In the genomic region with DNA sequence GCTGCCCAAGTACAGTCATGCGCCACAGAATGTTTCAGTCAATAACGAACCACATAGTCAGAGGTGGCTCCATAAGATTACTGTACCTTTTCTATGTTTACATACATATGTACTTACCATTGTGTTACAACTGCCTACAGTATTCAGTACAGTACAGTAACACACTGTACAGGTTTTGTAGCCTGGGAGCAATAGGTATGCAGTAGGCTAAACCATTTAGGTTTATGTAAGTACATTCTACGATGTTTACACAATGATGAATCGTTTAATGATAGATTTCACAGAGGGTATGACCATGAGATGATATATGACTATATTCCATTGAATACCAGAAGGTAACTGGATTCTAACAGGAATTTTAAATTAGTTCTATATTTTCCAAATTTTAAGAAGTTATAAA, we compare ENCODE assay signal across 23 cellular contexts.
"Had no signal": no experiment of that assay in that cellular context is flagged by ENCODE, and none has a peak within 500 bp of the region (broad histone marks: within the 10 kb centered on the region; RNA-seq: fewer than 3 reads in every experiment).

No MANE protein-coding gene starts in this region.

- H3K27ac ChIP-seq: colonic mucosa, heart left ventricle, left ventricle myocardium inferior, neutrophil, right lobe of liver, testis, transverse colon, VCaP had no signal

- DNase-seq: activated CD4-positive, alpha-beta T cell treated with anti-CD3 and anti-CD28 coated beads for 48 hours; activated CD4-positive, alpha-beta T cell treated with anti-CD3 and anti-CD28 coated beads, Interleukin-2, amount 50 U/mL, for 48 hours; activated CD8-positive, alpha-beta memory T cell treated with anti-CD3 and anti-CD28 coated beads for 24 hours; activated gamma-delta T cell; activated naive CD4-positive, alpha-beta T cell treated with anti-CD3 and anti-CD28 coated beads, Interleukin-2, amount 10 ng/mL, durations not matched to agents 7 days and 5 days; amygdala; colonic mucosa; effector CD8-positive, alpha-beta T cell; foreskin fibroblast; heart left ventricle; kidney glomerular epithelial cell; left ventricle myocardium inferior; naive B cell; nephron progenitor cell; right lobe of liver; stimulated activated CD4-positive, alpha-beta T cell treated with anti-CD3 and anti-CD28 coated beads, Interleukin-4, amount 100 ng/mL, for 1 hour; stimulated activated naive CD8-positive, alpha-beta T cell treated with anti-CD3 and anti-CD28 coated beads, Interleukin-15, Interleukin-2, amounts not matched to agents 100 U/mL and 50 U/mL, for 24 hours; T-helper 1 cell; testis; transverse colon had no signal

- ATAC-seq: activated CD4-positive, CD25-positive, alpha-beta regulatory T cell treated with anti-CD3 and anti-CD28 coated beads, Interleukin-2, amount 50 U/mL, for 24 hours; heart left ventricle; right lobe of liver; stimulated activated naive CD8-positive, alpha-beta T cell treated with anti-CD3 and anti-CD28 coated beads, Interleukin-15, Interleukin-2, amounts not matched to agents 100 U/mL and 50 U/mL, for 24 hours had no signal

- H3K4me1 ChIP-seq: colonic mucosa, right lobe of liver, testis, transverse colon had no signal

- H3K9me3 ChIP-seq: colonic mucosa, heart left ventricle, left ventricle myocardium inferior, neutrophil, right lobe of liver, testis, transverse colon had no signal

- H3K4me3 ChIP-seq: colonic mucosa, heart left ventricle, left ventricle myocardium inferior, right lobe of liver, testis, transverse colon had no signal

- H3K27me3 ChIP-seq: colonic mucosa, heart left ventricle, neutrophil, right lobe of liver, testis, transverse colon had no signal
